Comparison of ENCODE assay signal across 29 cellular contexts in the genomic region with DNA sequence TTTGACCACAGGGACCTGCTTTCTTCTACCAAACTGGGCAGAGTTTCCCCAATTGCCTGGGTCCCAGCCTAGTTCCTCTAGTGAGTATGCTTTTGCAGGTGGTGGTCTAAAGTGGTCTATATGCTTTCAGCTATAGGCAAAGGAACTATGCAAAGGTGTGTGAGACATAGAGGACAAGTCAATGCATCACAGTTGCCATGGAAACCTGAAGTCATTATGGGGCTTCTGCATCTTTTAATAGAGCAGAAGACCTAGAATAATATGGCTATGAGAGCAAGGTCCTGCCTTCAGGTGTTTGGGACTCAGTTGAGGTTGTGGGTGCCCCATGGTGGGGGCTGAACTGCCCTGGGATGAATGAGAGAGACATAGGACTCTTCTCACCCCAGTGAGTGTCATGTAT.
"Had no signal": no experiment of that assay in that cellular context is flagged by ENCODE, and none has a peak within 500 bp of the region (broad histone marks: within the 10 kb centered on the region; RNA-seq: fewer than 3 reads in every experiment).

No MANE protein-coding gene starts in this region.

- H3K27me3 Mint-ChIP-seq: stimulated activated memory B cell treated with anti-CD40 and anti-IgM and Interleukin-4, amounts not matched to agents 10 μg/mL and 1 μg/mL and 100 μg/mL, for 72 hours; stimulated activated naive B cell treated with anti-CD40 and anti-IgM and Interleukin-4, amounts not matched to agents 10 μg/mL and 1 μg/mL and 100 μg/mL, for 72 hours; stimulated activated naive CD8-positive, alpha-beta T cell treated with anti-CD3 and anti-CD28 coated beads, Interleukin-15, amount 100 ng/mL, for 72 hours; stimulated activated naive CD8-positive, alpha-beta T cell treated with anti-CD3 and anti-CD28 coated beads, Interleukin-15, Interleukin-2, amounts not matched to agents 100 ng/mL and 50 ng/mL, for 24 hours; type B pancreatic cell had no signal

- H3K4me3 Mint-ChIP-seq: stimulated activated effector memory CD8-positive, alpha-beta T cell treated with anti-CD3 and anti-CD28 coated beads, Interleukin-12 subunit alpha, Interleukin-12 subunit beta, amount 100 ng/mL, for 72 hours; stimulated activated memory B cell treated with anti-CD40 and anti-IgM and Interleukin-4, amounts not matched to agents 10 μg/mL and 1 μg/mL and 100 μg/mL, for 72 hours; stimulated activated naive B cell treated with anti-CD40 and anti-IgM and Interleukin-4, amounts not matched to agents 10 μg/mL and 1 μg/mL and 100 μg/mL, for 72 hours; stimulated activated naive CD8-positive, alpha-beta T cell treated with anti-CD3 and anti-CD28 coated beads, Interleukin-15, amount 100 ng/mL, for 72 hours; stimulated activated naive CD8-positive, alpha-beta T cell treated with anti-CD3 and anti-CD28 coated beads, Interleukin-15, Interleukin-2, amounts not matched to agents 100 ng/mL and 50 ng/mL, for 24 hours; type B pancreatic cell had no signal

- H3K9me3 ChIP-seq: stomach, suprapubic skin, testis, thoracic aorta, thyroid gland, tibial artery, tibial nerve, transverse colon, upper lobe of left lung, upper lobe of right lung, uterus, vagina had no signal

- DNase-seq: stimulated activated CD4-positive, alpha-beta T cell treated with anti-CD3 and anti-CD28 coated beads, Interleukin-2, amount 100 ng/mL, for 48 hours; stimulated activated CD4-positive, alpha-beta T cell treated with anti-CD3 and anti-CD28 coated beads, Interleukin-4, amount 100 ng/mL, for 1 hour; stimulated activated CD4-positive, alpha-beta T cell treated with anti-CD3 and anti-CD28 coated beads, Interleukin-4, amount 100 ng/mL, for 24 hours; stimulated activated CD4-positive, alpha-beta T cell treated with anti-CD3 and anti-CD28 coated beads, Interleukin-4, amount 100 ng/mL, for 4 hours; stimulated activated CD8-positive, alpha-beta memory T cell treated with anti-CD3 and anti-CD28 coated beads, Interleukin-4, amount 100 ng/mL, for 48 hours; stimulated activated naive B cell treated with anti-CD40 and anti-IgM and Interleukin-4, amounts not matched to agents 10 μg/mL and 1 μg/mL and 100 μg/mL, for 72 hours; stimulated activated naive CD4-positive, alpha-beta T cell; stimulated activated naive CD4-positive, alpha-beta T cell treated with Interleukin-2 at 50 U/mL for 16 hours; stimulated activated naive CD8-positive, alpha-beta T cell treated with anti-CD3 and anti-CD28 coated beads, Interleukin-15, amount 100 ng/mL, for 72 hours; stimulated activated naive CD8-positive, alpha-beta T cell treated with anti-CD3 and anti-CD28 coated beads, Interleukin-15, Interleukin-2, amounts not matched to agents 100 U/mL and 50 U/mL, for 24 hours; stomach; substantia nigra; testis; thyroid gland; tibial artery; transverse colon; trophoblast cell; upper lobe of left lung; upper lobe of right lung; uterus had no signal

- H3K36me3 ChIP-seq: suprapubic skin, thoracic aorta, thyroid gland, tibial artery, tibial nerve, transverse colon, upper lobe of left lung, upper lobe of right lung, uterus had no signal

- ATAC-seq: stimulated activated effector memory CD8-positive, alpha-beta T cell treated with anti-CD3 and anti-CD28 coated beads, Interleukin-12 subunit alpha, Interleukin-12 subunit beta, amount 100 ng/mL, for 72 hours; stimulated activated memory B cell treated with anti-CD40 and anti-IgM and Interleukin-4, amounts not matched to agents 10 μg/mL and 1 μg/mL and 100 μg/mL, for 72 hours; stimulated activated naive B cell treated with anti-CD40 and anti-IgM and Interleukin-4, amounts not matched to agents 10 μg/mL and 1 μg/mL and 100 μg/mL, for 72 hours; stimulated activated naive CD8-positive, alpha-beta T cell treated with anti-CD3 and anti-CD28 coated beads, Interleukin-15, amount 100 ng/mL, for 72 hours; stimulated activated naive CD8-positive, alpha-beta T cell treated with anti-CD3 and anti-CD28 coated beads, Interleukin-15, Interleukin-2, amounts not matched to agents 100 U/mL and 50 U/mL, for 24 hours; upper lobe of right lung had no signal

- H3K27me3 ChIP-seq: stomach, suprapubic skin, testis, thyroid gland, tibial artery, tibial nerve, transverse colon, upper lobe of left lung, upper lobe of right lung, uterus, vagina had no signal

- H3K4me1 ChIP-seq: stomach, suprapubic skin, testis, tibial artery, tibial nerve, transverse colon, upper lobe of left lung, upper lobe of right lung, uterus, vagina had no signal

- H3K27ac Mint-ChIP-seq: stimulated activated effector memory CD8-positive, alpha-beta T cell treated with anti-CD3 and anti-CD28 coated beads, Interleukin-12 subunit alpha, Interleukin-12 subunit beta, amount 100 ng/mL, for 72 hours; stimulated activated memory B cell treated with anti-CD40 and anti-IgM and Interleukin-4, amounts not matched to agents 10 μg/mL and 1 μg/mL and 100 μg/mL, for 72 hours; stimulated activated naive B cell treated with anti-CD40 and anti-IgM and Interleukin-4, amounts not matched to agents 10 μg/mL and 1 μg/mL and 100 μg/mL, for 72 hours; stimulated activated naive CD8-positive, alpha-beta T cell treated with anti-CD3 and anti-CD28 coated beads, Interleukin-15, amount 100 ng/mL, for 72 hours; stimulated activated naive CD8-positive, alpha-beta T cell treated with anti-CD3 and anti-CD28 coated beads, Interleukin-15, Interleukin-2, amounts not matched to agents 100 ng/mL and 50 ng/mL, for 24 hours; type B pancreatic cell had no signal

- H3K9me3 Mint-ChIP-seq: stimulated activated effector memory CD8-positive, alpha-beta T cell treated with anti-CD3 and anti-CD28 coated beads, Interleukin-12 subunit alpha, Interleukin-12 subunit beta, amount 100 ng/mL, for 72 hours; stimulated activated memory B cell treated with anti-CD40 and anti-IgM and Interleukin-4, amounts not matched to agents 10 μg/mL and 1 μg/mL and 100 μg/mL, for 72 hours; stimulated activated naive B cell treated with anti-CD40 and anti-IgM and Interleukin-4, amounts not matched to agents 10 μg/mL and 1 μg/mL and 100 μg/mL, for 72 hours; stimulated activated naive CD8-positive, alpha-beta T cell treated with anti-CD3 and anti-CD28 coated beads, Interleukin-15, amount 100 ng/mL, for 72 hours; stimulated activated naive CD8-positive, alpha-beta T cell treated with anti-CD3 and anti-CD28 coated beads, Interleukin-15, Interleukin-2, amounts not matched to agents 100 ng/mL and 50 ng/mL, for 24 hours; type B pancreatic cell had no signal

- H3K4me1 Mint-ChIP-seq: stimulated activated effector memory CD8-positive, alpha-beta T cell treated with anti-CD3 and anti-CD28 coated beads, Interleukin-12 subunit alpha, Interleukin-12 subunit beta, amount 100 ng/mL, for 72 hours; stimulated activated memory B cell treated with anti-CD40 and anti-IgM and Interleukin-4, amounts not matched to agents 10 μg/mL and 1 μg/mL and 100 μg/mL, for 72 hours; stimulated activated naive B cell treated with anti-CD40 and anti-IgM and Interleukin-4, amounts not matched to agents 10 μg/mL and 1 μg/mL and 100 μg/mL, for 72 hours; stimulated activated naive CD8-positive, alpha-beta T cell treated with anti-CD3 and anti-CD28 coated beads, Interleukin-15, amount 100 ng/mL, for 72 hours had no signal

- H3K27ac ChIP-seq: stomach, suprapubic skin, testis, thoracic aorta, thyroid gland, tibial artery, tibial nerve, transverse colon, upper lobe of left lung, upper lobe of right lung, uterus, vagina had no signal

- H3K4me3 ChIP-seq: stomach, suprapubic skin, testis, thoracic aorta, thyroid gland, tibial artery, tibial nerve, transverse colon, upper lobe of left lung, upper lobe of right lung, uterus, vagina had no signal

- H3K36me3 Mint-ChIP-seq: stimulated activated effector memory CD8-positive, alpha-beta T cell treated with anti-CD3 and anti-CD28 coated beads, Interleukin-12 subunit alpha, Interleukin-12 subunit beta, amount 100 ng/mL, for 72 hours; type B pancreatic cell had no signal

- FAIRE-seq: urothelium cell line had no signal
